Comparison of ENCODE assay signal across 8 cellular contexts in genomic region chr14:94769413-94770250, GRCh38. TPM values are rescaled to one million over a fixed set of nuclear protein-coding genes. Genes with fewer than 3 reads are reported as not detected.
A peak's percentile ranks its signal among the peaks of the same experiment; 100 is the strongest.
DNase-seq lines count a peak whose midpoint lies in the region; ATAC-seq, FAIRE-seq and TF ChIP-seq lines count a peak whose summit lies in the region.

TSS of gene GSC (minus strand) at chr14:94770113. CDS start at chr14:94770015, 98 bp downstream.

- H3K27me3 Mint-ChIP-seq in naive thymus-derived CD8-positive, alpha-beta T cell, result peaks cover 45 to 93% (median 72%) of the 10 kb centered on the region in 5 donors

- H3K4me3 Mint-ChIP-seq in naive thymus-derived CD8-positive, alpha-beta T cell, result peak within 1 kb of the TSS; percentile 57 to 84 (median 75)

- TF ChIP-seq CTCF in epithelial cell of esophagus (IDR thresholded peaks at IDR 0.05; ENCODE audit: insufficient read depth, low read depth, low read length, missing control alignments), result no peak

- H3K27ac Mint-ChIP-seq in naive thymus-derived CD8-positive, alpha-beta T cell, result peak within 1 kb of the TSS in 1 of 10 donors; percentile 33

- no peak for ATAC-seq in naive thymus-derived CD8-positive, alpha-beta T cell

- no peak within 1 kb of the TSS for H3K4me3 ChIP-seq in epithelial cell of esophagus (ENCODE audit: low read length)

- no peak for TF ChIP-seq POLR2A in GM12892 (IDR thresholded peaks at IDR 0.05; ENCODE audit: low read depth, low read length)

- POLR2A ChIA-PET in naive thymus-derived CD8-positive, alpha-beta T cell (lab: Charles Lee), result no interaction called here

- H3K9me3 Mint-ChIP-seq in naive thymus-derived CD8-positive, alpha-beta T cell, result peaks cover 0 to 1% (median 0%) of the 10 kb centered on the region in 9 donors

- FAIRE-seq in GM12892 (lab: Jason Lieb, UNC), result no peak

- H3K36me3 Mint-ChIP-seq in naive thymus-derived CD8-positive, alpha-beta T cell, result peaks cover 0 to 2% (median 2%) of the 10 kb centered on the region in 3 donors

- peak; percentile 34 for DNase-seq in NCI-H2196 (lab: John Stamatoyannopoulos, UW; ENCODE audit: unreplicated experiment)
- DNase-seq in NCI-H2196 treated with DMSO at 0.1 percent for 48 hours (lab: John Stamatoyannopoulos, UW; ENCODE audit: unreplicated experiment), result no peak
- peak; percentile 5 for DNase-seq in RPMI7951 (ENCODE audit: low read depth)
- peak; percentile 11 for DNase-seq in epithelial cell of esophagus (ENCODE audit: low read depth)
- DNase-seq in naive thymus-derived CD8-positive, alpha-beta T cell, result no peak
- DNase-seq in GM12892 (ENCODE audit: insufficient read length), result no peak
- no peak for DNase-seq in DMS153 (lab: John Stamatoyannopoulos, UW)
- DNase-seq in superior temporal gyrus (ENCODE audit: extremely low spot score), result no peak

- peaks cover 4 to 20% (median 17%) of the 10 kb centered on the region in 4 donors for H3K4me1 Mint-ChIP-seq in naive thymus-derived CD8-positive, alpha-beta T cell

RNA-seq across cellular contexts. Expression of gene GSC, which starts in this region (rescaled TPM):
- not detected in 2 replicates for total RNA-seq in RPMI7951 (2014; rRNA removed; shearing (Covaris generic))
- not detected for total RNA-seq in naive thymus-derived CD8-positive, alpha-beta T cell
- polyA plus RNA-seq in naive thymus-derived CD8-positive, alpha-beta T cell, result not detected
- polyA plus RNA-seq in GM12892 (2012; ENCODE audit: missing spikeins), result not detected

Comparison
In these comparisons a context has a peak if more than half of its experiments do, and no peak if none do; other contexts are left out.
1. DNase-seq: peak in NCI-H2196 (single experiment) and epithelial cell of esophagus (single experiment); none in NCI-H2196 treated with DMSO at 0.1 percent for 48 hours (single experiment), naive thymus-derived CD8-positive, alpha-beta T cell (0 of 10), GM12892 (single experiment), DMS153 (single experiment) and superior temporal gyrus (single experiment).
2. Peak in DNase-seq in RPMI7951; RNA of the gene not detected or under 1 TPM.